In genomic region chr2:2734308-2734707, GRCh38 we compare ENCODE assay signal across 24 cellular contexts.
"Had no signal": no experiment of that assay in that cellular context is flagged by ENCODE, and none has a peak within 500 bp of the region (broad histone marks: within the 10 kb centered on the region; RNA-seq: fewer than 3 reads in every experiment).

No MANE protein-coding gene starts in this region.

- DNase-seq: activated CD4-positive, alpha-beta memory T cell treated with anti-CD3 and anti-CD28 coated beads, Interleukin-2, amount 10 ng/mL, durations not matched to agents 7 days and 5 days; activated CD4-positive, alpha-beta T cell treated with anti-CD3 and anti-CD28 coated beads for 36 hours; activated CD4-positive, alpha-beta T cell treated with anti-CD3 and anti-CD28 coated beads, Interleukin-2, amount 10 ng/mL, durations not matched to agents 24 days and 14 days; activated CD4-positive, CD25-positive, alpha-beta regulatory T cell; activated CD4-positive, CD25-positive, alpha-beta regulatory T cell treated with anti-CD3 and anti-CD28 coated beads, Interleukin-2, amount 50 U/mL, for 72 hours; activated CD8-positive, alpha-beta memory T cell treated with anti-CD3 and anti-CD28 coated beads, Interleukin-2, amount 50 U/mL, for 48 hours; activated gamma-delta T cell; activated naive CD4-positive, alpha-beta T cell; activated naive CD4-positive, alpha-beta T cell treated with anti-CD3 and anti-CD28 coated beads, Interleukin-2, amount 10 ng/mL, durations not matched to agents 7 days and 5 days; activated naive CD8-positive, alpha-beta T cell treated with anti-CD3 and anti-CD28 coated beads, Interleukin-2, amount 10 ng/mL, durations not matched to agents 7 days and 5 days; activated T-cell treated with anti-CD3 and anti-CD28 coated beads for 4 hours; activated T-cell treated with anti-CD3 and anti-CD28 coated beads, Interleukin-2, amount 50 U/mL, for 24 hours; activated T-cell treated with anti-CD3 and anti-CD28 coated beads, Interleukin-2, amount 50 U/mL, for 72 hours; brain microvascular endothelial cell; dorsolateral prefrontal cortex; effector memory CD4-positive, alpha-beta T cell; endodermal cell; foreskin fibroblast; T-helper 2 cell had no signal

- H3K27ac Mint-ChIP-seq: activated CD4-positive, alpha-beta memory T cell treated with anti-CD3 and anti-CD28 coated beads, Interleukin-2, amount 10 ng/mL, durations not matched to agents 7 days and 5 days; activated CD4-positive, alpha-beta T cell treated with anti-CD3 and anti-CD28 coated beads for 36 hours; activated CD4-positive, alpha-beta T cell treated with anti-CD3 and anti-CD28 coated beads, Interleukin-2, amount 10 ng/mL, durations not matched to agents 24 days and 14 days; activated naive CD4-positive, alpha-beta T cell treated with anti-CD3 and anti-CD28 coated beads, Interleukin-2, amount 10 ng/mL, durations not matched to agents 7 days and 5 days; activated naive CD8-positive, alpha-beta T cell treated with anti-CD3 and anti-CD28 coated beads, Interleukin-2, amount 10 ng/mL, durations not matched to agents 7 days and 5 days; activated T-cell treated with anti-CD3 and anti-CD28 coated beads, Interleukin-2, amount 50 U/mL, for 24 hours; activated T-cell treated with anti-CD3 and anti-CD28 coated beads, Interleukin-2, amount 50 U/mL, for 72 hours; dendritic cell treated with granulocyte-macrophage colony-stimulating factor and Interleukin-4, amounts not matched to agents 40 ng/mL and 50 ng/mL, for 4 days; endodermal cell had no signal

- H3K9me3 Mint-ChIP-seq: activated CD4-positive, alpha-beta memory T cell treated with anti-CD3 and anti-CD28 coated beads, Interleukin-2, amount 10 ng/mL, durations not matched to agents 7 days and 5 days; activated CD4-positive, alpha-beta T cell treated with anti-CD3 and anti-CD28 coated beads, Interleukin-2, amount 10 ng/mL, durations not matched to agents 24 days and 14 days; activated naive CD4-positive, alpha-beta T cell treated with anti-CD3 and anti-CD28 coated beads, Interleukin-2, amount 10 ng/mL, durations not matched to agents 7 days and 5 days; activated naive CD4-positive, alpha-beta T cell treated with anti-CD3 and anti-CD28 coated beads, Interleukin-2, amount 50 U/mL, for 72 hours; activated naive CD8-positive, alpha-beta T cell treated with anti-CD3 and anti-CD28 coated beads, Interleukin-2, amount 10 ng/mL, durations not matched to agents 7 days and 5 days; activated T-cell treated with anti-CD3 and anti-CD28 coated beads, Interleukin-2, amount 50 U/mL, for 24 hours; activated T-cell treated with anti-CD3 and anti-CD28 coated beads, Interleukin-2, amount 50 U/mL, for 72 hours; central memory CD8-positive, alpha-beta T cell; dendritic cell treated with granulocyte-macrophage colony-stimulating factor and Interleukin-4, amounts not matched to agents 40 ng/mL and 50 ng/mL, for 4 days; endodermal cell had no signal

- H3K4me1 Mint-ChIP-seq: activated CD4-positive, alpha-beta memory T cell treated with anti-CD3 and anti-CD28 coated beads, Interleukin-2, amount 10 ng/mL, durations not matched to agents 7 days and 5 days; activated CD4-positive, alpha-beta T cell treated with anti-CD3 and anti-CD28 coated beads for 36 hours; activated CD4-positive, alpha-beta T cell treated with anti-CD3 and anti-CD28 coated beads, Interleukin-2, amount 10 ng/mL, durations not matched to agents 24 days and 14 days; activated naive CD4-positive, alpha-beta T cell treated with anti-CD3 and anti-CD28 coated beads, Interleukin-2, amount 10 ng/mL, durations not matched to agents 7 days and 5 days; activated naive CD8-positive, alpha-beta T cell treated with anti-CD3 and anti-CD28 coated beads, Interleukin-2, amount 10 ng/mL, durations not matched to agents 7 days and 5 days; central memory CD8-positive, alpha-beta T cell; endodermal cell had no signal

- ATAC-seq: activated CD4-positive, alpha-beta T cell treated with anti-CD3 and anti-CD28 coated beads for 36 hours; activated naive CD4-positive, alpha-beta T cell treated with anti-CD3 and anti-CD28 coated beads, Interleukin-2, amount 50 U/mL, for 72 hours; activated T-cell treated with anti-CD3 and anti-CD28 coated beads, Interleukin-2, amount 50 U/mL, for 72 hours had no signal

- H3K4me3 Mint-ChIP-seq: activated CD4-positive, alpha-beta memory T cell treated with anti-CD3 and anti-CD28 coated beads, Interleukin-2, amount 10 ng/mL, durations not matched to agents 7 days and 5 days; activated CD4-positive, alpha-beta T cell treated with anti-CD3 and anti-CD28 coated beads for 36 hours; activated CD4-positive, alpha-beta T cell treated with anti-CD3 and anti-CD28 coated beads, Interleukin-2, amount 10 ng/mL, durations not matched to agents 24 days and 14 days; activated naive CD4-positive, alpha-beta T cell treated with anti-CD3 and anti-CD28 coated beads, Interleukin-2, amount 10 ng/mL, durations not matched to agents 7 days and 5 days; activated naive CD8-positive, alpha-beta T cell treated with anti-CD3 and anti-CD28 coated beads, Interleukin-2, amount 10 ng/mL, durations not matched to agents 7 days and 5 days; activated T-cell treated with anti-CD3 and anti-CD28 coated beads, Interleukin-2, amount 50 U/mL, for 24 hours; activated T-cell treated with anti-CD3 and anti-CD28 coated beads, Interleukin-2, amount 50 U/mL, for 72 hours; central memory CD8-positive, alpha-beta T cell; dendritic cell treated with granulocyte-macrophage colony-stimulating factor and Interleukin-4, amounts not matched to agents 40 ng/mL and 50 ng/mL, for 4 days; endodermal cell had no signal

- H3K4me1 ChIP-seq: ascending aorta had no signal

- H3K36me3 ChIP-seq: ascending aorta, brain microvascular endothelial cell had no signal

- H3K27ac ChIP-seq: ascending aorta, brain microvascular endothelial cell, coronary artery, dorsolateral prefrontal cortex had no signal

- H3K4me3 ChIP-seq: ascending aorta, coronary artery, dorsolateral prefrontal cortex had no signal

- H3K27me3 Mint-ChIP-seq: activated CD4-positive, alpha-beta memory T cell treated with anti-CD3 and anti-CD28 coated beads, Interleukin-2, amount 10 ng/mL, durations not matched to agents 7 days and 5 days; activated CD4-positive, alpha-beta T cell treated with anti-CD3 and anti-CD28 coated beads for 36 hours; activated naive CD4-positive, alpha-beta T cell treated with anti-CD3 and anti-CD28 coated beads, Interleukin-2, amount 10 ng/mL, durations not matched to agents 7 days and 5 days; activated naive CD8-positive, alpha-beta T cell treated with anti-CD3 and anti-CD28 coated beads, Interleukin-2, amount 10 ng/mL, durations not matched to agents 7 days and 5 days; activated T-cell treated with anti-CD3 and anti-CD28 coated beads, Interleukin-2, amount 50 U/mL, for 24 hours had no signal

- H3K27me3 ChIP-seq: ascending aorta, brain microvascular endothelial cell had no signal

- H3K9me3 ChIP-seq: ascending aorta had no signal

- H3K36me3 Mint-ChIP-seq: activated naive CD4-positive, alpha-beta T cell treated with anti-CD3 and anti-CD28 coated beads, Interleukin-2, amount 10 ng/mL, durations not matched to agents 7 days and 5 days; activated naive CD4-positive, alpha-beta T cell treated with anti-CD3 and anti-CD28 coated beads, Interleukin-2, amount 50 U/mL, for 72 hours; activated naive CD8-positive, alpha-beta T cell treated with anti-CD3 and anti-CD28 coated beads, Interleukin-2, amount 10 ng/mL, durations not matched to agents 7 days and 5 days had no signal
